8 cellular contexts compared by ENCODE assay signal in genomic region chr18:55778731-55779460, GRCh38.
A peak's percentile ranks its signal among the peaks of the same experiment; 100 is the strongest.
DNase-seq lines count a peak whose midpoint lies in the region; ATAC-seq and TF ChIP-seq lines count a peak whose summit lies in the region.

No MANE protein-coding gene starts in this region.

- ATAC-seq in stimulated activated naive CD8-positive, alpha-beta T cell treated with anti-CD3 and anti-CD28 coated beads, Interleukin-15, Interleukin-2, amounts not matched to agents 100 U/mL and 50 U/mL, for 24 hours: peak; percentile 55

- H3K4me3 ChIP-seq in iPS-15b (ENCODE audit: low read depth, low read length): peak overlapping the region; percentile 65

- no peak overlapping the region for H3K9ac ChIP-seq in iPS-15b (ENCODE audit: low read depth, low read length)

- H3K27me3 Mint-ChIP-seq in activated naive CD8-positive, alpha-beta T cell: peaks cover 25% of the 10 kb centered on the region

- DNase-seq in GM10266 (ENCODE audit: extremely low spot score): peak; percentile 26
- DNase-seq in Kasumi-1 (lab: John Stamatoyannopoulos, UW): peak; percentile 63 to 64
- DNase-seq in stimulated activated naive CD8-positive, alpha-beta T cell treated with anti-CD3 and anti-CD28 coated beads, Interleukin-15, Interleukin-2, amounts not matched to agents 100 U/mL and 50 U/mL, for 24 hours: no peak
- DNase-seq in central memory CD4-positive, alpha-beta T cell: no peak
- DNase-seq in activated CD4-positive, alpha-beta T cell treated with anti-CD3 and anti-CD28 coated beads, Interleukin-2, amount 50 U/mL, for 4 hours: no peak
- DNase-seq in NCI-H1436 treated with DMSO at 0.1 percent for 48 hours (lab: John Stamatoyannopoulos, UW): no peak

- H3K36me3 ChIP-seq in iPS-15b (ENCODE audit: control insufficient read depth, insufficient read depth, low read length): no peaks in the 10 kb centered on the region

- peaks cover 13% of the 10 kb centered on the region for H3K4me1 ChIP-seq in iPS-15b (ENCODE audit: control insufficient read depth, insufficient read depth, low read length)

- H3K4me1 Mint-ChIP-seq in activated naive CD8-positive, alpha-beta T cell (ENCODE audit: low read depth): peaks cover 12% of the 10 kb centered on the region

- H3K9me3 Mint-ChIP-seq in activated naive CD8-positive, alpha-beta T cell (ENCODE audit: low read depth): no peaks in the 10 kb centered on the region

- peak overlapping the region; percentile 33 for H3K4me3 Mint-ChIP-seq in activated naive CD8-positive, alpha-beta T cell

- no peaks in the 10 kb centered on the region for H3K9me3 ChIP-seq in iPS-15b (ENCODE audit: control insufficient read depth, insufficient read depth, low read length)

- peaks cover 12% of the 10 kb centered on the region for H3K27me3 ChIP-seq in iPS-15b (ENCODE audit: control insufficient read depth, insufficient read depth, low read length)

- no peak overlapping the region for H3K27ac Mint-ChIP-seq in activated naive CD8-positive, alpha-beta T cell

- TF ChIP-seq CTCF in GM10266 (IDR thresholded peaks at IDR 0.05; ENCODE audit: control insufficient read depth, insufficient read depth, low read depth, missing control alignments): no peak

- H3K36me3 Mint-ChIP-seq in activated naive CD8-positive, alpha-beta T cell: no peaks in the 10 kb centered on the region

Comparison
In these comparisons a context has a peak if more than half of its experiments do, and no peak if none do; other contexts are left out.
1. DNase-seq: peak in GM10266 (single experiment) and Kasumi-1 (2 of 2); none in stimulated activated naive CD8-positive, alpha-beta T cell treated with anti-CD3 and anti-CD28 coated beads, Interleukin-15, Interleukin-2, amounts not matched to agents 100 U/mL and 50 U/mL, for 24 hours (single experiment), central memory CD4-positive, alpha-beta T cell (single experiment), activated CD4-positive, alpha-beta T cell treated with anti-CD3 and anti-CD28 coated beads, Interleukin-2, amount 50 U/mL, for 4 hours (0 of 2) and NCI-H1436 treated with DMSO at 0.1 percent for 48 hours (single experiment).